Comparison of ENCODE assay signal across 8 cellular contexts in the genomic region with DNA sequence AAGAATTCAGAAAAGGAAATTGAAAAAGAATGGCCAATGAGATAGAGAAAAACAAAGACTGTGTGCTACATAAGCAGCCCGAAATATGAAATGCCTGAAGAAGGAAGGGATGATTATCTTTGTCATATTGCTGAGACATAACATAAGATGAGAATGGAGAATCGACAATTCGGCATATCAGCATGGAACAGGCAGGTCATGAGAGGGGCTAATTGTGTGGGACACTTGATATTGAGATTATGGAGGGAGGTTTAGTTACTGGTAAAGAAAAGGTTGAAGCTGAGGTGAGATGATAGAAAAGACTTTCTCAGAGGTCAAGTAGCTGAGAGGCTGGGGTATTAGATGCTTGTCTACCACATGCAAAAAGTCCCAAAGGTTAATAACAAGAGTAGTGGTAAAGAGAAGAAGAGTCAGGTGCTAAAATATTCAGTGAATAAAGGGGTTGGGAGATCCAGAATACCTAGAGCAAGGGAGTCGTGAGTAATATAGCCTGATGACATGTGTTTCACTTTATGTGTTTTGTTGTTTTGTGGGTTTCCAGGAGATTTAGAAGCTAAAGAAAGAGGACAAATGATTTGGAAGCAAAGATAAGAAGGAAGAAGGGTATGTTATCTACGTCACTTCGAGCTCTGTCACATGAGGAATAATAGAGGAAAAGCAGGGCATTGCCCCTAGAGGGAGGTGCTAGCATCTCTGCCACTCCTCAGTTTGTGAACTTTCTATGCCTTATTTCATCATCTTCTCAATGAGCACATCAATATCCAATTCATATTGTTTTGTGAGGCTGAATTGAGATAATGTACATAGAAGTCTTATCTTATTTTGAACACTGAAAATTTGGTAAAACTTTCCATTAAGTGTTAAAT. TPM values are rescaled to one million over a fixed set of nuclear protein-coding genes. Genes with fewer than 3 reads are reported as not detected.
DNase-seq lines count a peak whose midpoint lies in the region; ATAC-seq, FAIRE-seq and TF ChIP-seq lines count a peak whose summit lies in the region.
"Not testable (repeated sequence)": the region's sequence is repeated elsewhere in the genome, so short reads cannot be mapped to it uniquely, and the experiment has no call there.

No MANE protein-coding gene starts in this region.

- peaks cover 10% of the 10 kb centered on the region for H3K9me3 Mint-ChIP-seq in activated CD8-positive, alpha-beta memory T cell treated with anti-CD3 and anti-CD28 coated beads, Interleukin-2, amount 10 ng/mL, durations not matched to agents 7 days and 5 days (ENCODE audit: low read depth)

- H3K4me2 ChIP-seq in parathyroid adenoma (ENCODE audit: low read length): not testable (repeated sequence)

- H2AFZ ChIP-seq in parathyroid adenoma: not testable (repeated sequence)

- H3K4me1 Mint-ChIP-seq in activated CD8-positive, alpha-beta memory T cell treated with anti-CD3 and anti-CD28 coated beads, Interleukin-2, amount 10 ng/mL, durations not matched to agents 7 days and 5 days: not testable (repeated sequence)

- CTCF ChIA-PET in activated CD8-positive, alpha-beta memory T cell treated with anti-CD3 and anti-CD28 coated beads, Interleukin-2, amount 10 ng/mL, durations not matched to agents 7 days and 5 days (lab: Charles Lee): interaction anchor here (1.1 to 1.2 kb wide), 3 partner anchors 9 to 24 kb away, joined by 3 to 4 read pairs (median 4); a partner anchor contains a TSS

- H3K9me3 ChIP-seq in parathyroid adenoma (ENCODE audit: control insufficient read depth, low read length): not testable (repeated sequence)

- ATAC-seq in GM19025 (IDR thresholded peaks at IDR 0.05; ENCODE audit: low read depth, unreplicated experiment) (peak; percentile 80), HG02973 (IDR thresholded peaks at IDR 0.05; ENCODE audit: unreplicated experiment) (peak; percentile 52)
- ATAC-seq in activated CD8-positive, alpha-beta memory T cell treated with anti-CD3 and anti-CD28 coated beads, Interleukin-2, amount 10 ng/mL, durations not matched to agents 7 days and 5 days: peak; percentile 67

- not testable (repeated sequence) for H3K79me2 ChIP-seq in parathyroid adenoma

- not testable (repeated sequence) for H3K9ac ChIP-seq in parathyroid adenoma

- TF ChIP-seq CTCF in C4-2B (conservative IDR thresholded peaks at IDR 0.05): peak; percentile 10; the same call in 1 of the 2 replicates
- not testable (repeated sequence) for TF ChIP-seq CTCF in parathyroid adenoma (IDR thresholded peaks at IDR 0.05)

- not testable (repeated sequence) for H3K4me3 ChIP-seq in H7 (ENCODE audit: insufficient read depth, low read depth, low read length); parathyroid adenoma (ENCODE audit: low read depth, low read length)

- H3K27ac ChIP-seq in C4-2B: not testable (repeated sequence)
- H3K27ac ChIP-seq in parathyroid adenoma: peak overlapping the region; percentile 99

- DNase-seq in H7: peak; percentile 20
- peak; percentile 22 for DNase-seq in NCI-H226
- DNase-seq in activated CD8-positive, alpha-beta memory T cell treated with anti-CD3 and anti-CD28 coated beads, Interleukin-2, amount 10 ng/mL, durations not matched to agents 7 days and 5 days: not testable (repeated sequence)

- not testable (repeated sequence) for H3K4me3 Mint-ChIP-seq in activated CD8-positive, alpha-beta memory T cell treated with anti-CD3 and anti-CD28 coated beads, Interleukin-2, amount 10 ng/mL, durations not matched to agents 7 days and 5 days

- FAIRE-seq in colon (lab: Jason Lieb, UNC): peak; percentile 38

- not testable (repeated sequence) for H3K27ac Mint-ChIP-seq in activated CD8-positive, alpha-beta memory T cell treated with anti-CD3 and anti-CD28 coated beads, Interleukin-2, amount 10 ng/mL, durations not matched to agents 7 days and 5 days

- not testable (repeated sequence) for H3K36me3 ChIP-seq in H7 (replicated peaks; ENCODE audit: control insufficient read depth, insufficient read depth, low read length); parathyroid adenoma (ENCODE audit: control insufficient read depth, insufficient read depth, low read length)

- H3K27me3 ChIP-seq in H7 (ENCODE audit: control insufficient read depth, insufficient read depth, low read length); parathyroid adenoma (ENCODE audit: control insufficient read depth, insufficient read depth, low read length): not testable (repeated sequence)

- H3K4me1 ChIP-seq in parathyroid adenoma: peaks cover 12% of the 10 kb centered on the region

- H3K27me3 Mint-ChIP-seq in activated CD8-positive, alpha-beta memory T cell treated with anti-CD3 and anti-CD28 coated beads, Interleukin-2, amount 10 ng/mL, durations not matched to agents 7 days and 5 days: not testable (repeated sequence)

- peaks cover 56% of the 10 kb centered on the region for H3K36me3 Mint-ChIP-seq in activated CD8-positive, alpha-beta memory T cell treated with anti-CD3 and anti-CD28 coated beads, Interleukin-2, amount 10 ng/mL, durations not matched to agents 7 days and 5 days

RNA-seq across cellular contexts. Expression of a gene that starts 18.5 kb away (rescaled TPM):
- total RNA-seq in H7 (2014; rRNA removed; shearing (Covaris generic)): not detected in 2 replicates
- total RNA-seq in activated CD8-positive, alpha-beta memory T cell treated with anti-CD3 and anti-CD28 coated beads, Interleukin-2, amount 10 ng/mL, durations not matched to agents 7 days and 5 days: 100 to 1,000 TPM; 106 to 150 TPM

RNA-seq across cellular contexts. Expression of a gene that starts 23.9 kb away (rescaled TPM):
- total RNA-seq in H7 (2014; rRNA removed; shearing (Covaris generic)): not detected in 2 replicates
- 10 to 100 TPM; 32.0 to 38.6 TPM for total RNA-seq in activated CD8-positive, alpha-beta memory T cell treated with anti-CD3 and anti-CD28 coated beads, Interleukin-2, amount 10 ng/mL, durations not matched to agents 7 days and 5 days

RNA-seq across cellular contexts. Expression of a gene that starts 54.1 kb away (rescaled TPM):
- total RNA-seq in H7 (2014; rRNA removed; shearing (Covaris generic)): 33.7 and 45.9 TPM in 2 replicates
- 10 to 100 TPM; 38.5 to 49.8 TPM for total RNA-seq in activated CD8-positive, alpha-beta memory T cell treated with anti-CD3 and anti-CD28 coated beads, Interleukin-2, amount 10 ng/mL, durations not matched to agents 7 days and 5 days

RNA-seq across cellular contexts. Expression of a gene that starts 54.1 kb away (rescaled TPM):
- 10.7 and 12.2 TPM in 2 replicates for total RNA-seq in H7 (2014; rRNA removed; shearing (Covaris generic))
- 10 to 100 TPM; 17.6 to 26.5 TPM for total RNA-seq in activated CD8-positive, alpha-beta memory T cell treated with anti-CD3 and anti-CD28 coated beads, Interleukin-2, amount 10 ng/mL, durations not matched to agents 7 days and 5 days

Comparison
In these comparisons a context has a peak if more than half of its experiments do, and no peak if none do; other contexts are left out.
1. RNA of a gene that starts 18.5 kb away (total RNA-seq): 106 to 150 TPM in activated CD8-positive, alpha-beta memory T cell treated with anti-CD3 and anti-CD28 coated beads, Interleukin-2, amount 10 ng/mL, durations not matched to agents 7 days and 5 days; not detected in H7; every median in the first group is over 100 times any median in the second.
2. RNA of a gene that starts 23.9 kb away (total RNA-seq): 32.0 to 38.6 TPM in activated CD8-positive, alpha-beta memory T cell treated with anti-CD3 and anti-CD28 coated beads, Interleukin-2, amount 10 ng/mL, durations not matched to agents 7 days and 5 days; not detected in H7; every median in the first group is over 10 times any median in the second.
3. Peak in every context shown above with its lines, with median percentiles within 50 percentile points of each other: ATAC-seq.